17 cellular contexts compared by ENCODE assay signal in the genomic region with DNA sequence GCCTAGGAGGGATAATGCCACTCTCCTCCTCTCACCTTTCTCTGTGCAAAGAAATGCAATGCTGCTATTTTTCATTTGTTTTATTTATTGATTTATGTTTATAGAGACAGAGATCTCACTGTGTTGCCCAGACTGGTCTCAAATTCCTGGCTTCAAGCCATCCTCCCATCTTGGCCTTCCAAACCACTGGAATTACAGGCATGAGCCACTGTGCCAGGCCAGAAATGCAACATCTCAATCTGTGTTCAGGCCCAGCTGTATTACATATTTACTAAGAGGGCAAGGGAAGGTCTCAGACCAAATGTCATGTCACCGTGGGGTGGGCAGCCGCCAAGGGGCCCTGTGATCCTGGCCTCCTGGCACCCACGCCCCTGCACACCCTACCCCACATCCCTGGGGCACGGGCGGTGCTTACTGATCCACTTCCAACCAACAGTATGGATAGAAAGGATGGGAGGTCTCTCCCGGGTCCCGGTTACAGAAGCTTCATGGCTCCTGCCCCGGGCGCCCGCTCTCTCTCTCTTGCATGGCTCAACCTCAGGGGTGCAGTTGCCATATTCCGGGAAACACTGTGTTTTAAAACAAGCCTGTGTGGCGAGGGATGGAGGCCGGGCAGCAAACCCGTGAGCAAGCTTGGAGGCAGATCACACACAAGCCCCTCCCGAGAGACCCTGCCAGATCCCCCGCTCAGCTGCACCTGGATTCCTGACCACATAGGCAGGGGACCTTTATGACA.
DNase-seq lines count a peak whose midpoint lies in the region; ATAC-seq and TF ChIP-seq lines count a peak whose summit lies in the region.
"Had no signal": no experiment of that assay in that cellular context is flagged by ENCODE, and none has a peak within 500 bp of the region (broad histone marks: within the 10 kb centered on the region; RNA-seq: fewer than 3 reads in every experiment).

No MANE protein-coding gene starts in this region.

- peak; percentile 33 for ATAC-seq in stimulated activated naive CD8-positive, alpha-beta T cell treated with anti-CD3 and anti-CD28 coated beads, Interleukin-15, amount 100 ng/mL, for 72 hours
- no peak for ATAC-seq in stimulated activated naive CD8-positive, alpha-beta T cell treated with anti-CD3 and anti-CD28 coated beads, Interleukin-15, Interleukin-2, amounts not matched to agents 100 U/mL and 50 U/mL, for 24 hours
- ATAC-seq in left lobe of liver: peak; percentile 41
- ATAC-seq in GM21528 (IDR thresholded peaks at IDR 0.05; ENCODE audit: low FRiP score, unreplicated experiment): no peak
- ATAC-seq in HG02852 (IDR thresholded peaks at IDR 0.05; ENCODE audit: unreplicated experiment): no peak
- ATAC-seq: activated CD8-positive, alpha-beta T cell treated with anti-CD3 and anti-CD28 coated beads for 36 hours; K562; stimulated activated effector memory CD8-positive, alpha-beta T cell treated with anti-CD3 and anti-CD28 coated beads, Interleukin-12 subunit alpha, Interleukin-12 subunit beta, amount 100 ng/mL, for 72 hours had no signal

- H3K27me3 ChIP-seq in mammary epithelial cell (ENCODE audit: insufficient read depth, low read length): no peaks in the 10 kb centered on the region
- H3K27me3 ChIP-seq: brain microvascular endothelial cell had no signal

- H3K36me3 ChIP-seq in mammary epithelial cell (ENCODE audit: insufficient read depth, low read length): no peaks in the 10 kb centered on the region

- H3K4me2 ChIP-seq in mammary epithelial cell (ENCODE audit: insufficient read depth, low read depth, low read length): no peak overlapping the region
- H3K4me2 ChIP-seq: PC-9 had no signal

- H3K4me3 Mint-ChIP-seq in stimulated activated naive CD8-positive, alpha-beta T cell treated with anti-CD3 and anti-CD28 coated beads, Interleukin-15, amount 100 ng/mL, for 72 hours: no peak overlapping the region
- H3K4me3 Mint-ChIP-seq: activated CD8-positive, alpha-beta T cell treated with anti-CD3 and anti-CD28 coated beads for 36 hours; stimulated activated effector memory CD8-positive, alpha-beta T cell treated with anti-CD3 and anti-CD28 coated beads, Interleukin-12 subunit alpha, Interleukin-12 subunit beta, amount 100 ng/mL, for 72 hours had no signal

- intact Hi-C loops in mammary epithelial cell (cut with micrococcal nuclease): loop anchor here (10.0 kb wide), 1 partner anchor 113 kb away; a partner anchor contains a TSS

- H3K9ac ChIP-seq in mammary epithelial cell (ENCODE audit: insufficient read depth, low read length): no peak overlapping the region

- H3K4me1 ChIP-seq in mammary epithelial cell (ENCODE audit: insufficient read depth, low read length): peaks cover 9% of the 10 kb centered on the region

- DNase-seq in stimulated activated naive CD8-positive, alpha-beta T cell treated with anti-CD3 and anti-CD28 coated beads, Interleukin-15, amount 100 ng/mL, for 72 hours: no peak
- DNase-seq in stimulated activated naive CD8-positive, alpha-beta T cell treated with anti-CD3 and anti-CD28 coated beads, Interleukin-15, Interleukin-2, amounts not matched to agents 100 U/mL and 50 U/mL, for 24 hours: no peak
- DNase-seq in mammary epithelial cell: peak; percentile 20
- peak; percentile 64 for DNase-seq in left lobe of liver (ENCODE audit: low spot score)
- DNase-seq in NCI-H1930 (lab: John Stamatoyannopoulos, UW): no peak
- no peak for DNase-seq in C1 segment of cervical spinal cord (lab: John Stamatoyannopoulos, UW)
- DNase-seq: activated CD8-positive, alpha-beta T cell treated with anti-CD3 and anti-CD28 coated beads for 36 hours; brain microvascular endothelial cell; NCI-H1417 treated with DMSO at 0.1 percent for 48 hours; NCI-H524 treated with DMSO at 0.1 percent for 48 hours; PC-9 had no signal

- H3K4me3 ChIP-seq in mammary epithelial cell (replicated peaks in 1 of 3; ENCODE audit: insufficient read depth in 1 of 3, low read depth in 2 of 3, low read length in 3 of 3): no peak overlapping the region
- H3K4me3 ChIP-seq: K562, PC-9 had no signal

- H3K9me3 Mint-ChIP-seq in stimulated activated naive CD8-positive, alpha-beta T cell treated with anti-CD3 and anti-CD28 coated beads, Interleukin-15, amount 100 ng/mL, for 72 hours: peaks cover 0 to 5% of the 10 kb centered on the region in 2 donors

- in situ Hi-C loops in mammary epithelial cell (cut with MboI; ENCODE audit: low sequenced_read_pairs in 2 of 2): loop anchor here (10.0 to 25.0 kb wide), 2 partner anchors 200 to 213 kb away; no protein-coding TSS in a partner anchor

- H3K27ac ChIP-seq in mammary epithelial cell (ENCODE audit: insufficient read depth, low read depth, low read length): no peak overlapping the region
- H3K27ac ChIP-seq: brain microvascular endothelial cell, PC-9, VCaP had no signal

- dilution Hi-C loops in mammary epithelial cell (cut with HindIII; ENCODE audit: low sequenced_read_pairs): no loop called here

- 24% methylated on average over 16 of the region's 16 CpGs for WGBS in mammary epithelial cell (ENCODE audit: low coverage, missing lambda C conversion rate)

- CTCF ChIA-PET in mammary epithelial cell (lab: Charles Lee; ENCODE audit: low non-redundant PET): no interaction called here

- no peak for TF ChIP-seq CTCF in mammary epithelial cell (conservative IDR thresholded peaks at IDR 0.05 in 1 of 2, IDR thresholded peaks at IDR 0.05 in 1 of 2; ENCODE audit: extremely low read depth in 1 of 2, insufficient read depth in 1 of 2, low read depth in 1 of 2, low read length in 2 of 2)

- H3K79me2 ChIP-seq in mammary epithelial cell (ENCODE audit: insufficient read depth, low read length): no peaks in the 10 kb centered on the region

- H4K20me1 ChIP-seq in mammary epithelial cell (ENCODE audit: insufficient read depth, low read length): no peaks in the 10 kb centered on the region

- H2AFZ ChIP-seq in mammary epithelial cell (ENCODE audit: low read depth, low read length): no peak overlapping the region
- H2AFZ ChIP-seq: PC-9 had no signal

- BruUV-seq in mammary epithelial cell (replicated peaks; lab: Mats Ljungman, UMichigan): no TSS peak

- peak overlapping the region in 1 of 2 donors; percentile 50 for H3K27ac Mint-ChIP-seq in stimulated activated naive CD8-positive, alpha-beta T cell treated with anti-CD3 and anti-CD28 coated beads, Interleukin-15, amount 100 ng/mL, for 72 hours
- H3K27ac Mint-ChIP-seq: activated CD8-positive, alpha-beta T cell treated with anti-CD3 and anti-CD28 coated beads for 36 hours; activated T-helper 2 cell treated with anti-CD3 and anti-CD28 coated beads, Interferon-gamma antibody, Interleukin-2, Interleukin-4, amounts not matched to agents 10 μg/mL and 5 μg/mL and 100 μg/mL, durations not matched to agents 14 hours and 24 hours and 36 hours; stimulated activated effector memory CD8-positive, alpha-beta T cell treated with anti-CD3 and anti-CD28 coated beads, Interleukin-12 subunit alpha, Interleukin-12 subunit beta, amount 100 ng/mL, for 72 hours had no signal

- no peaks in the 10 kb centered on the region for H3K9me3 ChIP-seq in mammary epithelial cell (replicated peaks; ENCODE audit: insufficient read depth, low read length)

- no peaks in the 10 kb centered on the region for H3K27me3 Mint-ChIP-seq in stimulated activated naive CD8-positive, alpha-beta T cell treated with anti-CD3 and anti-CD28 coated beads, Interleukin-15, amount 100 ng/mL, for 72 hours
- H3K27me3 Mint-ChIP-seq: activated CD8-positive, alpha-beta T cell treated with anti-CD3 and anti-CD28 coated beads for 36 hours had no signal

- H3K4me1 Mint-ChIP-seq in stimulated activated naive CD8-positive, alpha-beta T cell treated with anti-CD3 and anti-CD28 coated beads, Interleukin-15, amount 100 ng/mL, for 72 hours: no peaks in the 10 kb centered on the region
- H3K4me1 Mint-ChIP-seq: stimulated activated effector memory CD8-positive, alpha-beta T cell treated with anti-CD3 and anti-CD28 coated beads, Interleukin-12 subunit alpha, Interleukin-12 subunit beta, amount 100 ng/mL, for 72 hours had no signal

Comparison
In these comparisons a context has a peak if more than half of its experiments do, and no peak if none do; other contexts are left out.
1. ATAC-seq: peak in stimulated activated naive CD8-positive, alpha-beta T cell treated with anti-CD3 and anti-CD28 coated beads, Interleukin-15, amount 100 ng/mL, for 72 hours (single experiment) and left lobe of liver (single experiment); none in stimulated activated naive CD8-positive, alpha-beta T cell treated with anti-CD3 and anti-CD28 coated beads, Interleukin-15, Interleukin-2, amounts not matched to agents 100 U/mL and 50 U/mL, for 24 hours (single experiment), GM21528 (single experiment) and HG02852 (single experiment).
2. DNase-seq: peak in mammary epithelial cell (single experiment) and left lobe of liver (single experiment); none in stimulated activated naive CD8-positive, alpha-beta T cell treated with anti-CD3 and anti-CD28 coated beads, Interleukin-15, amount 100 ng/mL, for 72 hours (0 of 2), stimulated activated naive CD8-positive, alpha-beta T cell treated with anti-CD3 and anti-CD28 coated beads, Interleukin-15, Interleukin-2, amounts not matched to agents 100 U/mL and 50 U/mL, for 24 hours (single experiment), NCI-H1930 (0 of 2) and C1 segment of cervical spinal cord (0 of 14).